Comparison of ENCODE assay signal across 8 cellular contexts in genomic region chr1:20785907-20786309, GRCh38. TPM values are rescaled to one million over a fixed set of nuclear protein-coding genes. Genes with fewer than 3 reads are reported as not detected.
DNase-seq lines count a peak whose midpoint lies in the region; ATAC-seq and TF ChIP-seq lines count a peak whose summit lies in the region.

No MANE protein-coding gene starts in this region.

- peak overlapping the region; percentile 97 for H3K27ac ChIP-seq in GM23248

- peak overlapping the region; percentile 96 for H3K9ac ChIP-seq in GM23248

- H3K27me3 ChIP-seq in GM23248 (replicated peaks; ENCODE audit: insufficient read depth) = no peaks in the 10 kb centered on the region

- DNase-seq in CMK (ENCODE audit: low read depth) = peak; percentile 12
- DNase-seq in GM23248 = peak; percentile 48
- DNase-seq in T-cell = peak in 3 of 34 experiments; percentile 16 to 35 (median 28)
- DNase-seq in fibroblast of villous mesenchyme (ENCODE audit: low read depth) = no peak
- no peak for DNase-seq in retinal pigment epithelial cell (ENCODE audit: low read depth)
- DNase-seq in GM13976 (ENCODE audit: low spot score) = no peak
- DNase-seq in omental fat pad (ENCODE audit: low spot score) = no peak

- CTCF ChIA-PET in T-cell (lab: Charles Lee) = interaction anchor here in 1 of 2 donors (0.9 to 2.1 kb wide), 3 partner anchors 45 to 152 kb away, joined by 5 to 6 read pairs (median 5); no protein-coding TSS in a partner anchor

- H2AFZ ChIP-seq in GM23248 = peak overlapping the region; percentile 44

- H3K4me1 ChIP-seq in GM23248 (ENCODE audit: insufficient read depth) = peaks cover 14% of the 10 kb centered on the region

- H3K4me3 Mint-ChIP-seq in T-cell = peak overlapping the region; percentile 98 to 100 (median 99)

- peak in 3 of 4 experiments; percentile 0 to 4 (median 3) for ATAC-seq in T-cell (replicated peaks in 1 of 4)
- ATAC-seq in omental fat pad (ENCODE audit: low FRiP score) = no peak
- ATAC-seq in GM21619 (IDR thresholded peaks at IDR 0.05; ENCODE audit: unreplicated experiment) = no peak

- WGBS in GM23248 (ENCODE audit: low coverage in 1 of 2, low lambda C conversion rate in 2 of 2, missing lambda C conversion rate in 2 of 2), 2 experiments = 1% methylated on average over 20 of the region's 20 CpGs

- TF ChIP-seq CTCF in fibroblast of villous mesenchyme (IDR thresholded peaks at IDR 0.05; ENCODE audit: insufficient read depth, low read depth, low read length) = no peak
- TF ChIP-seq CTCF in retinal pigment epithelial cell (conservative IDR thresholded peaks at IDR 0.05; ENCODE audit: low read depth, low read length) = no peak
- no peak for TF ChIP-seq CTCF in GM13976 (IDR thresholded peaks at IDR 0.05; ENCODE audit: borderline replicate concordance, control extremely low read depth, extremely low read depth, insufficient read depth, missing control alignments)
- no peak for TF ChIP-seq CTCF in omental fat pad (IDR thresholded peaks at IDR 0.05)

- no peaks in the 10 kb centered on the region for H3K9me3 Mint-ChIP-seq in T-cell

- no peaks in the 10 kb centered on the region for H3K27me3 Mint-ChIP-seq in T-cell

- peaks cover 30% of the 10 kb centered on the region for H3F3A ChIP-seq in GM23248 (ENCODE audit: insufficient read depth)

- no peaks in the 10 kb centered on the region for H3K36me3 ChIP-seq in GM23248 (ENCODE audit: low read depth)

- no peaks in the 10 kb centered on the region for H3K9me2 ChIP-seq in GM23248 (ENCODE audit: insufficient read depth)

- H3K36me3 Mint-ChIP-seq in T-cell = peaks cover 4% of the 10 kb centered on the region

- POLR2A ChIA-PET in T-cell (lab: Charles Lee) = interaction anchor here (0.6 to 1.5 kb wide), 7 partner anchors 8 to 392 kb away, joined by 3 to 8 read pairs (median 5); no protein-coding TSS in a partner anchor

- in situ Hi-C loops in GM23248 (cut with MboI) (no loop called here), GM13976 (cut with MboI; ENCODE audit: low sequenced_read_pairs, unreplicated experiment) (no loop called here)

- peaks cover 45 to 50% (median 46%) of the 10 kb centered on the region in 3 donors for H3K4me1 Mint-ChIP-seq in T-cell

- peaks cover 13% of the 10 kb centered on the region; the same call in 1 of the 2 replicates for H4K20me1 ChIP-seq in GM23248 (ENCODE audit: insufficient read depth)

- H3K4me3 ChIP-seq in GM23248 (peak overlapping the region; percentile 98), fibroblast of villous mesenchyme (ENCODE audit: low read depth, low read length) (peak overlapping the region; percentile 99), retinal pigment epithelial cell (ENCODE audit: low read length) (peak overlapping the region; percentile 97)

- peak overlapping the region; percentile 96 to 98 for H3K27ac Mint-ChIP-seq in T-cell

- H3K9me3 ChIP-seq in GM23248 (ENCODE audit: low read depth) = no peaks in the 10 kb centered on the region

- H3K4me2 ChIP-seq in GM23248 (ENCODE audit: unreplicated experiment) = peak overlapping the region; percentile 89

- H3K79me2 ChIP-seq in GM23248 (ENCODE audit: insufficient read depth) = peaks cover 55% of the 10 kb centered on the region

RNA-seq across cellular contexts. Expression of gene HP1BP3, which starts 1.2 kb away (rescaled TPM):
- total RNA-seq in GM23248 (2014; rRNA removed; shearing (Covaris generic)) = 141 and 151 TPM in 2 replicates
- polyA plus RNA-seq in GM23248 (2016; fragmentation: Nextera tagmentation; extraction: Ambion mirVana) = 129 and 138 TPM in 2 replicates
- total RNA-seq in T-cell (100 to 1,000 TPM; 248 to 279 (median 270) TPM), fibroblast of villous mesenchyme (258 and 274 TPM in 2 replicates), omental fat pad (100 to 1,000 TPM; 138 to 202 (median 148) TPM)

RNA-seq across cellular contexts. Expression of gene SH2D5, which starts 53.4 kb away (rescaled TPM):
- 1.0 and 1.4 TPM in 2 replicates for total RNA-seq in GM23248 (2014; rRNA removed; shearing (Covaris generic))
- polyA plus RNA-seq in GM23248 (2016; fragmentation: Nextera tagmentation; extraction: Ambion mirVana) = 0.43 and 1.1 TPM in 2 replicates
- total RNA-seq in T-cell = under 1 TPM; 0.07 to 0.58 (median 0.33) TPM
- total RNA-seq in fibroblast of villous mesenchyme = 3.9 and 4.3 TPM in 2 replicates
- total RNA-seq in omental fat pad = 1 to 10 TPM in 1 of 4 donors, under 1 TPM in 2, not detected in 1; 0.25 to 5.8 (median 0.84) TPM

Comparison
In these comparisons a context has a peak if more than half of its experiments do, and no peak if none do; other contexts are left out.
1. DNase-seq: peak in CMK (single experiment) and GM23248 (single experiment); none in fibroblast of villous mesenchyme (single experiment), retinal pigment epithelial cell (single experiment), GM13976 (single experiment) and omental fat pad (single experiment).
2. ATAC-seq: peak in T-cell (3 of 4); none in omental fat pad (single experiment) and GM21619 (single experiment).
3. Peak in every context shown above with its lines, with median percentiles within 50 percentile points of each other: H3K4me3 ChIP-seq.